Comparison of ENCODE assay signal across 28 cellular contexts in genomic region chr6:107827541-107827940, GRCh38. TPM values are rescaled to one million over a fixed set of nuclear protein-coding genes. Genes with fewer than 3 reads are reported as not detected.
DNase-seq lines count a peak whose midpoint lies in the region; ATAC-seq, FAIRE-seq and TF ChIP-seq lines count a peak whose summit lies in the region.
"Had no signal": no experiment of that assay in that cellular context is flagged by ENCODE, and none has a peak within 500 bp of the region (broad histone marks: within the 10 kb centered on the region; RNA-seq: fewer than 3 reads in every experiment).

No MANE protein-coding gene starts in this region.

- H3K18ac ChIP-seq in H1 (ENCODE audit: extremely low read depth, low read length): no peak overlapping the region

- peaks cover 0 to 1% (median 0%) of the 10 kb centered on the region in 4 experiments; a peak in 1 of 7 replicates for H3K4me1 ChIP-seq in H1 (replicated peaks in 1 of 4; ENCODE audit: control insufficient read depth in 3 of 4, insufficient read depth in 4 of 4, low read length in 3 of 4)
- peaks cover 3% of the 10 kb centered on the region for H3K4me1 ChIP-seq in foreskin keratinocyte
- H3K4me1 ChIP-seq: left ventricle myocardium inferior, psoas muscle, suprapubic skin, uterus had no signal

- H4K91ac ChIP-seq in H1 (replicated peaks; ENCODE audit: insufficient read length, low read length): no peak overlapping the region

- TF ChIP-seq CTCF in H1 (IDR thresholded peaks at IDR 0.05; ENCODE audit: control extremely low read depth in 1 of 3, insufficient read depth in 1 of 3, low read depth in 1 of 3, low read length in 3 of 3) (no peak), foreskin keratinocyte (conservative IDR thresholded peaks at IDR 0.05) (no peak)

- H3K79me1 ChIP-seq in H1 (ENCODE audit: low read depth, low read length): no peaks in the 10 kb centered on the region

- POLR2A ChIA-PET in H1 (lab: Charles Lee; ENCODE audit: partially characterized antibody): no interaction called here

- 0 out of 2 replicates have a peak overlapping the region, but pooled peaks have one; percentile 25 for H2BK15ac ChIP-seq in H1 (ENCODE audit: low read length)

- H3K9me3 ChIP-seq in H1 (ENCODE audit: insufficient read depth in 2 of 2, low read depth in 1 of 2, low read length in 1 of 2): no peaks in the 10 kb centered on the region
- H3K9me3 ChIP-seq: left ventricle myocardium inferior, psoas muscle, suprapubic skin, uterus had no signal

- FAIRE-seq in H1 (lab: Jason Lieb, UNC): no peak
- FAIRE-seq: bronchial epithelial cell, D721Med, islet of Langerhans had no signal

- no peaks in the 10 kb centered on the region for H3K79me2 ChIP-seq in H1 (ENCODE audit: control insufficient read depth in 1 of 2, insufficient read depth in 2 of 2, low read length in 2 of 2)

- H3K4me1 Mint-ChIP-seq in stimulated activated naive CD8-positive, alpha-beta T cell treated with anti-CD3 and anti-CD28 coated beads, Interleukin-15, amount 100 ng/mL, for 72 hours: peaks cover 79% of the 10 kb centered on the region

- no peaks in the 10 kb centered on the region for H3K9me3 Mint-ChIP-seq in stimulated activated naive CD8-positive, alpha-beta T cell treated with anti-CD3 and anti-CD28 coated beads, Interleukin-15, amount 100 ng/mL, for 72 hours
- H3K9me3 Mint-ChIP-seq: activated T-cell treated with anti-CD3 and anti-CD28 coated beads, Interleukin-2, amount 50 U/mL, for 72 hours had no signal

- H3K27me3 ChIP-seq in H1 (replicated peaks in 1 of 4; ENCODE audit: control insufficient read depth in 3 of 4, extremely low read depth in 1 of 4, insufficient read depth in 3 of 4, low read length in 3 of 4): no peaks in the 10 kb centered on the region
- H3K27me3 ChIP-seq in foreskin keratinocyte: peaks cover 5% of the 10 kb centered on the region
- H3K27me3 ChIP-seq: uterus had no signal

- no peak for TF ChIP-seq POLR2A in H1 (IDR thresholded peaks at IDR 0.05; ENCODE audit: control extremely low read depth in 1 of 2, low read depth in 2 of 2, low read length in 2 of 2)

- H3K27ac ChIP-seq in H1 (ENCODE audit: low read depth, low read length) (no peak overlapping the region), foreskin keratinocyte (no peak overlapping the region)
- H3K27ac ChIP-seq: GM23248, left ventricle myocardium inferior, psoas muscle, suprapubic skin, uterus had no signal

- H4K5ac ChIP-seq in H1 (ENCODE audit: insufficient read length, low read depth, low read length): no peak overlapping the region

- H3K4ac ChIP-seq in H1 (replicated peaks; ENCODE audit: insufficient read length, low read depth, low read length): no peak overlapping the region

- no peak overlapping the region for H3K27ac Mint-ChIP-seq in stimulated activated naive CD8-positive, alpha-beta T cell treated with anti-CD3 and anti-CD28 coated beads, Interleukin-15, amount 100 ng/mL, for 72 hours
- H3K27ac Mint-ChIP-seq: activated T-cell treated with anti-CD3 and anti-CD28 coated beads, Interleukin-2, amount 50 U/mL, for 72 hours had no signal

- H2BK5ac ChIP-seq in H1 (ENCODE audit: low read depth, low read length): no peak overlapping the region

- no peak overlapping the region for H2BK12ac ChIP-seq in H1 (ENCODE audit: low read depth, low read length)

- H3K9ac ChIP-seq in H1 (replicated peaks in 1 of 4; ENCODE audit: extremely low read depth in 1 of 4, low read depth in 3 of 4, low read length in 3 of 4): no peak overlapping the region
- H3K9ac ChIP-seq: GM23248 had no signal

- no peaks in the 10 kb centered on the region for H3K36me3 ChIP-seq in H1 (ENCODE audit: control insufficient read depth in 2 of 4, insufficient read depth in 4 of 4, low read length in 3 of 4)
- H3K36me3 ChIP-seq: left ventricle myocardium inferior, suprapubic skin, uterus had no signal

- 88% methylated on average over 7 of the region's 7 CpGs; no CpG with 5 or more reads in 1 of the 2 experiments for WGBS in H1 (ENCODE audit: extremely low coverage in 1 of 2, insufficient coverage in 1 of 2, insufficient read length in 1 of 2, insufficient replicate concordance in 2 of 2, low coverage in 1 of 2, low lambda C conversion rate in 2 of 2, missing lambda C conversion rate in 1 of 2), 2 experiments

- H3K23ac ChIP-seq in H1 (ENCODE audit: insufficient read length): no peak overlapping the region

- CTCF ChIA-PET in H1 (lab: Charles Lee; ENCODE audit: partially characterized antibody): interaction anchor here (0.9 to 3.1 kb wide), 3 partner anchors 10 to 21 kb away, joined by 4 to 9 read pairs (median 6); no protein-coding TSS in a partner anchor

- TF ChIP-seq RAD21 in H1 (IDR thresholded peaks at IDR 0.05 in 1 of 2, conservative IDR thresholded peaks at IDR 0.05 in 1 of 2; ENCODE audit: low read depth in 2 of 2, low read length in 2 of 2): no peak

- no peak overlapping the region for H2BK120ac ChIP-seq in H1 (replicated peaks; ENCODE audit: low read depth, low read length)

- H2AFZ ChIP-seq in H1 (ENCODE audit: low read length): 0 out of 2 replicates have a peak overlapping the region, but pooled peaks have one; percentile 70
- H2AFZ ChIP-seq: GM23248 had no signal

- no peak overlapping the region for H3K4me3 ChIP-seq in H1 (ENCODE audit: extremely low read depth in 1 of 4, insufficient read depth in 2 of 4, low read depth in 3 of 4, low read length in 4 of 4)
- H3K4me3 ChIP-seq: GM23248, left ventricle myocardium inferior, psoas muscle, suprapubic skin, uterus had no signal

- peak; percentile 69 for ATAC-seq in stimulated activated naive CD8-positive, alpha-beta T cell treated with anti-CD3 and anti-CD28 coated beads, Interleukin-15, amount 100 ng/mL, for 72 hours
- no peak for ATAC-seq in HG02763 (IDR thresholded peaks at IDR 0.05; ENCODE audit: unreplicated experiment)
- ATAC-seq in foreskin keratinocyte: no peak
- ATAC-seq: activated T-cell treated with anti-CD3 and anti-CD28 coated beads, Interleukin-2, amount 50 U/mL, for 72 hours; psoas muscle had no signal

- no peak overlapping the region for H2BK20ac ChIP-seq in H1 (ENCODE audit: low read length)

- H3K14ac ChIP-seq in H1 (ENCODE audit: insufficient read length): no peak overlapping the region

- no peak for TF ChIP-seq EP300 in H1 (IDR thresholded peaks at IDR 0.05; ENCODE audit: borderline replicate concordance in 1 of 2, low read depth in 2 of 2, low read length in 2 of 2)

- no peaks in the 10 kb centered on the region for H3K27me3 Mint-ChIP-seq in stimulated activated naive CD8-positive, alpha-beta T cell treated with anti-CD3 and anti-CD28 coated beads, Interleukin-15, amount 100 ng/mL, for 72 hours
- H3K27me3 Mint-ChIP-seq: naive B cell had no signal

- H3K4me2 ChIP-seq in H1 (ENCODE audit: insufficient read depth in 1 of 2, low read depth in 2 of 2, low read length in 2 of 2): no peak overlapping the region

- H4K8ac ChIP-seq in H1 (ENCODE audit: extremely low read depth, insufficient read depth, low read length): no peak overlapping the region

- H3K56ac ChIP-seq in H1 (replicated peaks; ENCODE audit: insufficient read length, low read depth, low read length): no peak overlapping the region

- no peaks in the 10 kb centered on the region for H4K20me1 ChIP-seq in H1 (replicated peaks in 1 of 2; ENCODE audit: control insufficient read depth in 1 of 2, insufficient read depth in 2 of 2, low read length in 2 of 2)

- no peak overlapping the region for H2AK5ac ChIP-seq in H1 (ENCODE audit: low read depth, low read length)

- H3K23me2 ChIP-seq in H1 (ENCODE audit: low read depth, low read length): no peaks in the 10 kb centered on the region

- peak; percentile 8 for DNase-seq in NK-92 treated with Interleukin-12 subunit alpha and Interleukin-12 subunit beta, amount 100 ng/mL, for 24 hours (lab: John Stamatoyannopoulos, UW)
- DNase-seq in NK-92 (lab: John Stamatoyannopoulos, UW; ENCODE audit: unreplicated experiment) (no peak), H1 (ENCODE audit: low read depth in 1 of 2, low spot score in 2 of 2) (no peak), foreskin keratinocyte (no peak)
- peak; percentile 32 for DNase-seq in stimulated activated CD4-positive, alpha-beta T cell treated with anti-CD3 and anti-CD28 coated beads, Interleukin-1b, Interleukin-23, amount 100 ng/mL, for 48 hours
- no peak for DNase-seq in stimulated activated CD4-positive, alpha-beta T cell treated with anti-CD3 and anti-CD28 coated beads, Interleukin-4, amount 100 ng/mL, for 4 hours
- peak; percentile 58 to 76 for DNase-seq in stimulated activated naive CD8-positive, alpha-beta T cell treated with anti-CD3 and anti-CD28 coated beads, Interleukin-15, amount 100 ng/mL, for 72 hours
- DNase-seq: 8988T; activated naive CD4-positive, alpha-beta T cell treated with anti-CD3 and anti-CD28 coated beads, Interleukin-2, amount 50 U/mL, for 16 hours; anterior cingulate cortex; effector CD4-positive, alpha-beta T cell; GM23248; left ventricle myocardium inferior; naive B cell; NCI-H1092 treated with DMSO at 0.1 percent for 48 hours; NCI-H1930; NCI-H526; occipital lobe; psoas muscle; uterus had no signal

- H3K4me3 Mint-ChIP-seq in stimulated activated naive CD8-positive, alpha-beta T cell treated with anti-CD3 and anti-CD28 coated beads, Interleukin-15, amount 100 ng/mL, for 72 hours: peak overlapping the region in 1 of 2 donors; percentile 10
- H3K4me3 Mint-ChIP-seq: activated T-cell treated with anti-CD3 and anti-CD28 coated beads, Interleukin-2, amount 50 U/mL, for 72 hours; CD14-positive monocyte had no signal

TF ChIP-seq in H1, 55 proteins besides CTCF, POLR2A, EP300 and RAD21:
- TF ChIP-seq BRCA1 (IDR thresholded peaks at IDR 0.05; ENCODE audit: low read depth, low read length) (no peak), SIRT6 (IDR thresholded peaks at IDR 0.05; ENCODE audit: low read length) (no peak), FOSL1 (IDR thresholded peaks at IDR 0.05; ENCODE audit: insufficient read depth, low read depth, low read length) (no peak), SP2 (IDR thresholded peaks at IDR 0.05; ENCODE audit: low read length) (no peak)

RNA-seq across cellular contexts. Expression of gene SCML4, which starts 3.4 kb away (rescaled TPM):
- total RNA-seq in H1 (2021; fragmentation: NEBNext Ultra II Directional; extraction: Animal tissue kit (Norgen Biotek cat#: 25700)): not detected in 2 replicates
- not detected in 2 replicates for polyA plus RNA-seq in H1 (2011; rRNA removed)
- polyA plus RNA-seq in H1 (2011; cell fraction: cytosol; rRNA removed): not detected
- not detected for polyA plus RNA-seq in H1 (2011; cell fraction: nucleus; rRNA removed)
- polyA plus RNA-seq in H1 (2012, experiment 1 of 2): not detected in 4 replicates
- not detected for polyA plus RNA-seq in H1 (2012, experiment 2 of 2)
- not detected for polyA plus RNA-seq in H1 (2013, experiment 1 of 2)
- polyA plus RNA-seq in H1 (2013, experiment 2 of 2): not detected
- polyA minus RNA-seq in H1 (2011; rRNA and poly(A)+ RNA removed): not detected in 2 replicates
- not detected for polyA minus RNA-seq in H1 (2011; cell fraction: cytosol; rRNA and poly(A)+ RNA removed)
- polyA minus RNA-seq in H1 (2011; cell fraction: nucleus; rRNA and poly(A)+ RNA removed): not detected
- not detected in 2 replicates for total RNA-seq in foreskin keratinocyte
- not detected in 2 replicates for polyA plus RNA-seq in foreskin keratinocyte
- total RNA-seq: bronchial epithelial cell, glomerular endothelial cell, GM23248 had no signal
- polyA plus RNA-seq: GM23248 had no signal

Comparison
In these comparisons a context has a peak if more than half of its experiments do, and no peak if none do; other contexts are left out.
1. DNase-seq: peak in NK-92 treated with Interleukin-12 subunit alpha and Interleukin-12 subunit beta, amount 100 ng/mL, for 24 hours (single experiment), stimulated activated CD4-positive, alpha-beta T cell treated with anti-CD3 and anti-CD28 coated beads, Interleukin-1b, Interleukin-23, amount 100 ng/mL, for 48 hours (single experiment) and stimulated activated naive CD8-positive, alpha-beta T cell treated with anti-CD3 and anti-CD28 coated beads, Interleukin-15, amount 100 ng/mL, for 72 hours (2 of 2); none in NK-92 (single experiment), stimulated activated CD4-positive, alpha-beta T cell treated with anti-CD3 and anti-CD28 coated beads, Interleukin-4, amount 100 ng/mL, for 4 hours (0 of 2), H1 (0 of 2) and foreskin keratinocyte (0 of 2).